Comparison of ENCODE assay signal across 8 cellular contexts in the genomic region with DNA sequence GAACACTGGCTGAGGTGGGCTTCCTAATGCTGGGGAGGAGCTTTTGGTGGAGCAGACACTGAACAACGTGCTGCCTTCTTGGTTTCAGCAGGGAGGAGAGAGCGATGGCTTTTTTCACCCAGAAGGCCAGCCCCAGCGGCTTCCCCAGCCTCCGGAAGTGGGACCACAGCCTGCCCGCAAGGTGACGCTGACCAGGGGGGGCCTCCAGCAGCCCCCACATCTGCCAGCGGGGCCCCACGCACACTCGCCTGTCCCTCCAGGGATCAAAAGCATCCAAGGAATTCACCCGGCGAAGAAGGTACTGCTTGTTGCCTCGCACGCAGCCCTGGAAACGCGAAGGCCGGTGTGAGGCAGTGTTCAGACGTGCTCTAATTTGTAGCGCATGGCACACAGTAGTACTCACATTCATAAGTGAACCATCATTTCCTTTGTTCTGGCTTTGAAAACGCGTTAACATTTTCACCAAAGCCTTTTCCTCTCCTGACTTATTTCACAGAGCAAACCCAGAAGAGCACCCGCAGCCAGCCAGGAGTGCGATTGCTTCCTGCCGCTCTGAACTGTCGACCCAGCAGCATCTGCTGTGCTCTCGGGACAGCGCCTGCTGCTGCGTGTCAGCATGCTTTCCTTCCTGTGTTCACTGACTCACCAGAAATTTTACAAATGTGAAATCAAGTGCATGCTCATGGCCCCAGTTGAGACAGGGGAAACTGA. TPM values are rescaled to one million over a fixed set of nuclear protein-coding genes. Genes with fewer than 3 reads are reported as not detected.
DNase-seq lines count a peak whose midpoint lies in the region; ATAC-seq and TF ChIP-seq lines count a peak whose summit lies in the region.

No MANE protein-coding gene starts in this region.

- no peaks in the 10 kb centered on the region for H3K27me3 ChIP-seq in SJCRH30

- H3K9me3 ChIP-seq in SJCRH30 (replicated peaks): no peaks in the 10 kb centered on the region

- H3K36me3 ChIP-seq in SJCRH30: peaks cover 30% of the 10 kb centered on the region

- H3K27me3 Mint-ChIP-seq in activated CD4-positive, alpha-beta memory T cell treated with anti-CD3 and anti-CD28 coated beads, Interleukin-2, amount 10 ng/mL, durations not matched to agents 7 days and 5 days: no peaks in the 10 kb centered on the region

- H3K27ac ChIP-seq in SJCRH30: no peak overlapping the region

- in situ Hi-C loops in ACHN (cut with HindIII; ENCODE audit: low pct_ligation_motif_present, low pct_unique_long_range_greater_than_20kb, low sequenced_read_pairs): no loop called here

- CTCF ChIA-PET in activated CD4-positive, alpha-beta memory T cell treated with anti-CD3 and anti-CD28 coated beads, Interleukin-2, amount 10 ng/mL, durations not matched to agents 7 days and 5 days (lab: Charles Lee): interaction anchor here (0.7 to 5.1 kb wide), 5 partner anchors 10 to 165 kb away, joined by 3 to 30 read pairs (median 3); no protein-coding TSS in a partner anchor

- peaks cover 74% of the 10 kb centered on the region for H3K36me3 Mint-ChIP-seq in activated CD4-positive, alpha-beta memory T cell treated with anti-CD3 and anti-CD28 coated beads, Interleukin-2, amount 10 ng/mL, durations not matched to agents 7 days and 5 days (ENCODE audit: low read depth)

- H3K4me1 Mint-ChIP-seq in activated CD4-positive, alpha-beta memory T cell treated with anti-CD3 and anti-CD28 coated beads, Interleukin-2, amount 10 ng/mL, durations not matched to agents 7 days and 5 days: peaks cover 54% of the 10 kb centered on the region

- DNase-seq in GM10266 (ENCODE audit: extremely low spot score): peak; percentile 66
- peak; percentile 77 for DNase-seq in activated CD4-positive, alpha-beta memory T cell treated with anti-CD3 and anti-CD28 coated beads, Interleukin-2, amount 10 ng/mL, durations not matched to agents 7 days and 5 days
- peak; percentile 65 to 72 for DNase-seq in foreskin fibroblast
- peak; percentile 54 for DNase-seq in stimulated activated CD4-positive, alpha-beta T cell treated with anti-CD3 and anti-CD28 coated beads, Interleukin-4, amount 100 ng/mL, for 24 hours
- DNase-seq in SJCRH30: no peak
- DNase-seq in cortex of kidney (lab: John Stamatoyannopoulos, UW): no peak
- DNase-seq in ACHN: no peak

- TF ChIP-seq CTCF in GM10266 (IDR thresholded peaks at IDR 0.05; ENCODE audit: control insufficient read depth, insufficient read depth, low read depth, missing control alignments): no peak
- TF ChIP-seq CTCF in foreskin fibroblast (IDR thresholded peaks at IDR 0.05; ENCODE audit: low read depth, low read length): no peak

- ATAC-seq in HG03064 (IDR thresholded peaks at IDR 0.05; ENCODE audit: low read depth, unreplicated experiment): peak; percentile 65

- H3K4me3 ChIP-seq in foreskin fibroblast (ENCODE audit: low read depth in 1 of 2, low read length in 2 of 2) (no peak overlapping the region), SJCRH30 (no peak overlapping the region)

- H3K9me3 Mint-ChIP-seq in activated CD4-positive, alpha-beta memory T cell treated with anti-CD3 and anti-CD28 coated beads, Interleukin-2, amount 10 ng/mL, durations not matched to agents 7 days and 5 days: no peaks in the 10 kb centered on the region

- peak overlapping the region; percentile 73 for H3K4me3 Mint-ChIP-seq in activated CD4-positive, alpha-beta memory T cell treated with anti-CD3 and anti-CD28 coated beads, Interleukin-2, amount 10 ng/mL, durations not matched to agents 7 days and 5 days

- POLR2A ChIA-PET in activated CD4-positive, alpha-beta memory T cell treated with anti-CD3 and anti-CD28 coated beads, Interleukin-2, amount 10 ng/mL, durations not matched to agents 7 days and 5 days (lab: Charles Lee): interaction anchor here (0.5 to 3.7 kb wide), 7 partner anchors 10 to 781 kb away, joined by 3 to 16 read pairs (median 3); partner anchors contain the start of gene RBM33

- peak overlapping the region; percentile 99 for H3K27ac Mint-ChIP-seq in activated CD4-positive, alpha-beta memory T cell treated with anti-CD3 and anti-CD28 coated beads, Interleukin-2, amount 10 ng/mL, durations not matched to agents 7 days and 5 days

- no peaks in the 10 kb centered on the region for H3K4me1 ChIP-seq in SJCRH30

RNA-seq across cellular contexts. Expression of gene SHH, which starts 48.4 kb away (rescaled TPM):
- total RNA-seq in activated CD4-positive, alpha-beta memory T cell treated with anti-CD3 and anti-CD28 coated beads, Interleukin-2, amount 10 ng/mL, durations not matched to agents 7 days and 5 days: not detected
- total RNA-seq in SJCRH30 (2014; rRNA removed; shearing (Covaris generic)): not detected in 2 replicates

Comparison
In these comparisons a context has a peak if more than half of its experiments do, and no peak if none do; other contexts are left out.
1. DNase-seq: peak in GM10266 (single experiment), activated CD4-positive, alpha-beta memory T cell treated with anti-CD3 and anti-CD28 coated beads, Interleukin-2, amount 10 ng/mL, durations not matched to agents 7 days and 5 days (single experiment), foreskin fibroblast (2 of 2) and stimulated activated CD4-positive, alpha-beta T cell treated with anti-CD3 and anti-CD28 coated beads, Interleukin-4, amount 100 ng/mL, for 24 hours (single experiment); none in SJCRH30 (0 of 2), cortex of kidney (single experiment) and ACHN (single experiment).